Comparison of ENCODE assay signal across 1 cellular context in the genomic region with DNA sequence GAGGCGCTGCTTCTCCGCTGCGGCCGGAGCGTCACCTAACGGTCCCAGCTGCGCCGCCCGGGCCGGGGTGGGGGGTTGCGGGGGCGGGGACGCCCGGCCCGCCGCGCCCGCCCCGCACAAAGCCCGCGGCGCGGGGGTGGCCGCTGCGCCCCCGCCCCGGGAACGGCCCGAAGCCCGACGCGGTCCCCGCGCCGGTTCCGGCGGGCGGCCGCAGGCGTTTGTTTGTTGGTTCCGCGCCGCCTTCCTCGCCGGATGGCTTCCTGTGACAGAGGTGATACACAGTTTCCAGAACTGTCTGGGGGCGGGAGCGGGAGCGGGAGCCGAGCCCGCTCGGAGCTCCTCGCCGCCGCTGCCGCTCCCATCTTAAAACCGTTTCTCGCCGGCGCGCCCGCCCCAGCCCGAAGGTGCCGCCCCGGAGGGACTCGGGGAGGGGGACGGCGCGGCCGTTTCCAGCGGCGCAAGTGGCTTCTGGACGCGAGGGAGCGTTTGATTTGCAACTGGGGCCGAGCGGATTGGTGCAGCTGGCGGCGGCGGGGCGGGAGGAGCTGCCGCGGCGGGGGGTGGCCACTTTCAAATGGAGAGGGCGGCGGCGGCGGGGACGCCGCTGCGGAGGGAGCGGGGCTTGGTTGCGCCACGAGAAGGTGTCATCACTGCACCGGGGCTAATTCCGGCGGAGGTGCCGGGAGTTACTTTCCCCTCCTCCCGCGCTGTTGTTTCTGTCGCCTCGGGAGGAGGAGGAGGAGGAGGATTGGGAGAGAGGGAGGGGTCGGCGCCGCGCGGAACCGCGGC.
TF ChIP-seq lines count a peak whose summit lies in the region.

No MANE protein-coding gene starts in this region.

TF ChIP-seq in SK-N-SH, 30 proteins besides CTCF, POLR2A, EP300 and RAD21 (continued from another document):
- TF ChIP-seq PBX3 (IDR thresholded peaks at IDR 0.05) (peak; percentile 41; the same call in 1 of the 2 replicates), ELF1 (IDR thresholded peaks at IDR 0.05) (0 out of 2 replicates have a peak, but pooled peaks have one; percentile 24), FOXM1 (IDR thresholded peaks at IDR 0.05; ENCODE audit: low read depth) (peak; percentile 97), USF1 (IDR thresholded peaks at IDR 0.05; ENCODE audit: borderline replicate concordance, low read depth) (no peak), TAF1 (IDR thresholded peaks at IDR 0.05; ENCODE audit: borderline replicate concordance, low read depth, low read length) (peak; percentile 75; the same call in 1 of the 2 replicates), GABPA (IDR thresholded peaks at IDR 0.05; ENCODE audit: low read depth) (peak; percentile 17; the same call in 1 of the 2 replicates), ZBTB33 (IDR thresholded peaks at IDR 0.05; ENCODE audit: borderline replicate concordance, low read depth) (no peak), SIN3A (IDR thresholded peaks at IDR 0.05; ENCODE audit: borderline replicate concordance, low read depth, low read length) (peak; percentile 13; the same call in 1 of the 2 replicates)
